Comparison of ENCODE assay signal across 21 cellular contexts in the genomic region with DNA sequence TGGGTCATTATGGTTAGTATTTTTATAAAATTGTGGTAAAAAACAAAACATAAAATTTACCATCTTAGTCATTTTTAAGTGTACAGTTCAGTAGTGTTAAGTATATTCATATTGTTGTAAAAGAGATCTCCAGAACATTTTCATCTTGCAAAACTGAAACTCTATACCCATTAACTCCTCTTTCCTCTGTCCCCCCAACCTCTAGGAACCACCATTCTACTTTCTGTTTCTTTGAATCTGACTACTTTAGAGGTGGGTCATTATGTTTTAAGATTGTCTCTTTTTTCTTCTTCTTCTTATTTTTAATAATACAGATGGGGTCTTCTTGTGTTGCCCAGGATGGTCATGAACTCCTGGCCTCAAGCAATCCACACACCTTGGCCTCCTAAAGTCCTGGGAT.
DNase-seq lines count a peak whose midpoint lies in the region; ATAC-seq and TF ChIP-seq lines count a peak whose summit lies in the region.
"Had no signal": no experiment of that assay in that cellular context is flagged by ENCODE, and none has a peak within 500 bp of the region (broad histone marks: within the 10 kb centered on the region; RNA-seq: fewer than 3 reads in every experiment).

No MANE protein-coding gene starts in this region.

- no peaks in the 10 kb centered on the region for H3K79me2 ChIP-seq in DND-41 (ENCODE audit: insufficient read depth, low read length)

- no peak overlapping the region for H2AFZ ChIP-seq in DND-41 (ENCODE audit: low read depth, low read length)
- H2AFZ ChIP-seq: GM23248 had no signal

- H3K9ac ChIP-seq in DND-41 (ENCODE audit: low read depth, low read length) = no peak overlapping the region
- H3K9ac ChIP-seq: GM23248 had no signal

- no peak overlapping the region for H3K4me3 Mint-ChIP-seq in dendritic cell treated with granulocyte-macrophage colony-stimulating factor and Interleukin-4, amounts not matched to agents 40 ng/mL and 50 ng/mL, for 4 days
- H3K4me3 Mint-ChIP-seq: B cell; CD8-positive, alpha-beta T cell; IgD-negative memory B cell had no signal

- no peaks in the 10 kb centered on the region for H3K9me3 ChIP-seq in DND-41 (ENCODE audit: insufficient read depth, low read length, severe bottlenecking)
- H3K9me3 ChIP-seq: A549; BLaER1 treated with 17β-estradiol and CSF1 and Interleukin-3, amounts not matched to agents 10 nM and 100 nM; HAP-1 had no signal

- peak; percentile 68; the same call in 2 of the 3 replicates for ATAC-seq in DND-41 (ENCODE audit: insufficient read depth, low read depth)
- ATAC-seq in GM19452 (IDR thresholded peaks at IDR 0.05; ENCODE audit: unreplicated experiment) = peak; percentile 55
- ATAC-seq in HG03432 (IDR thresholded peaks at IDR 0.05; ENCODE audit: unreplicated experiment) = peak; percentile 45
- no peak for ATAC-seq in GM21619 (IDR thresholded peaks at IDR 0.05; ENCODE audit: unreplicated experiment)
- ATAC-seq: A549; CD8-positive, alpha-beta T cell; HepG2 had no signal

- H3K4me3 ChIP-seq in DND-41 (ENCODE audit: low read depth in 1 of 2, low read length in 2 of 2) = no peak overlapping the region
- H3K4me3 ChIP-seq: A549; BLaER1 treated with 17β-estradiol and CSF1 and Interleukin-3, amounts not matched to agents 10 nM and 100 nM; GM23248; HAP-1 had no signal

- H3K27ac ChIP-seq in DND-41 (ENCODE audit: low read length) = no peak overlapping the region
- H3K27ac ChIP-seq: 22Rv1, A549, GM23248 had no signal

- H3K36me3 ChIP-seq in DND-41 (ENCODE audit: insufficient read depth, low read length) = no peaks in the 10 kb centered on the region
- H3K36me3 ChIP-seq: HAP-1 had no signal

- peaks cover 6% of the 10 kb centered on the region for H3K9me3 Mint-ChIP-seq in dendritic cell treated with granulocyte-macrophage colony-stimulating factor and Interleukin-4, amounts not matched to agents 40 ng/mL and 50 ng/mL, for 4 days
- H3K9me3 Mint-ChIP-seq: CD8-positive, alpha-beta T cell; IgD-negative memory B cell had no signal

- intact Hi-C loops in dendritic cell treated with granulocyte-macrophage colony-stimulating factor and Interleukin-4, amounts not matched to agents 40 ng/mL and 50 ng/mL, for 4 days (cut with micrococcal nuclease) = no loop called here
- intact Hi-C loops in head of caudate nucleus (cut with DNase I) = no loop called here

- H4K20me1 ChIP-seq in DND-41 (ENCODE audit: insufficient read depth, low read length) = no peaks in the 10 kb centered on the region

- no peaks in the 10 kb centered on the region for H3K36me3 Mint-ChIP-seq in dendritic cell treated with granulocyte-macrophage colony-stimulating factor and Interleukin-4, amounts not matched to agents 40 ng/mL and 50 ng/mL, for 4 days (ENCODE audit: low read depth)
- H3K36me3 Mint-ChIP-seq: CD8-positive, alpha-beta T cell had no signal

- H3K27ac Mint-ChIP-seq in dendritic cell treated with granulocyte-macrophage colony-stimulating factor and Interleukin-4, amounts not matched to agents 40 ng/mL and 50 ng/mL, for 4 days = peak overlapping the region; percentile 18
- H3K27ac Mint-ChIP-seq: B cell; CD8-positive, alpha-beta T cell; IgD-negative memory B cell had no signal

- TF ChIP-seq CTCF in DND-41 (IDR thresholded peaks at IDR 0.05; ENCODE audit: borderline replicate concordance, extremely low read depth, low read length, poor library complexity, severe bottlenecking) = no peak

- H3K4me1 Mint-ChIP-seq in dendritic cell treated with granulocyte-macrophage colony-stimulating factor and Interleukin-4, amounts not matched to agents 40 ng/mL and 50 ng/mL, for 4 days (ENCODE audit: low read depth) = peaks cover 56% of the 10 kb centered on the region
- H3K4me1 Mint-ChIP-seq: B cell, IgD-negative memory B cell had no signal

- H3K4me2 ChIP-seq in DND-41 (ENCODE audit: insufficient read depth, low read length) = no peak overlapping the region
- H3K4me2 ChIP-seq: A549 had no signal

- no peaks in the 10 kb centered on the region for H3K27me3 Mint-ChIP-seq in dendritic cell treated with granulocyte-macrophage colony-stimulating factor and Interleukin-4, amounts not matched to agents 40 ng/mL and 50 ng/mL, for 4 days

- H3K27me3 ChIP-seq in DND-41 (ENCODE audit: insufficient read depth, low read length, poor library complexity) = no peaks in the 10 kb centered on the region
- H3K27me3 ChIP-seq: BLaER1 treated with 17β-estradiol and CSF1 and Interleukin-3, amounts not matched to agents 10 nM and 100 nM had no signal

- DNase-seq in DND-41 (no peak), NCI-H748 treated with DMSO at 0.1 percent for 48 hours (lab: John Stamatoyannopoulos, UW) (no peak), head of caudate nucleus (no peak)
- DNase-seq in stimulated activated naive CD4-positive, alpha-beta T cell treated with Interleukin-2 at 50 U/mL for 16 hours (lab: John Stamatoyannopoulos, UW) = no peak
- DNase-seq: CD8-positive, alpha-beta T cell; DMS 273 treated with DMSO at 0.1 percent for 48 hours; DMS53; GM23248; Karpas-422; KBM-7 had no signal

- no peaks in the 10 kb centered on the region for H3K4me1 ChIP-seq in DND-41 (ENCODE audit: insufficient read depth, low read length)
- H3K4me1 ChIP-seq: HAP-1 had no signal
